1 cellular context compared by ENCODE assay signal in the genomic region with DNA sequence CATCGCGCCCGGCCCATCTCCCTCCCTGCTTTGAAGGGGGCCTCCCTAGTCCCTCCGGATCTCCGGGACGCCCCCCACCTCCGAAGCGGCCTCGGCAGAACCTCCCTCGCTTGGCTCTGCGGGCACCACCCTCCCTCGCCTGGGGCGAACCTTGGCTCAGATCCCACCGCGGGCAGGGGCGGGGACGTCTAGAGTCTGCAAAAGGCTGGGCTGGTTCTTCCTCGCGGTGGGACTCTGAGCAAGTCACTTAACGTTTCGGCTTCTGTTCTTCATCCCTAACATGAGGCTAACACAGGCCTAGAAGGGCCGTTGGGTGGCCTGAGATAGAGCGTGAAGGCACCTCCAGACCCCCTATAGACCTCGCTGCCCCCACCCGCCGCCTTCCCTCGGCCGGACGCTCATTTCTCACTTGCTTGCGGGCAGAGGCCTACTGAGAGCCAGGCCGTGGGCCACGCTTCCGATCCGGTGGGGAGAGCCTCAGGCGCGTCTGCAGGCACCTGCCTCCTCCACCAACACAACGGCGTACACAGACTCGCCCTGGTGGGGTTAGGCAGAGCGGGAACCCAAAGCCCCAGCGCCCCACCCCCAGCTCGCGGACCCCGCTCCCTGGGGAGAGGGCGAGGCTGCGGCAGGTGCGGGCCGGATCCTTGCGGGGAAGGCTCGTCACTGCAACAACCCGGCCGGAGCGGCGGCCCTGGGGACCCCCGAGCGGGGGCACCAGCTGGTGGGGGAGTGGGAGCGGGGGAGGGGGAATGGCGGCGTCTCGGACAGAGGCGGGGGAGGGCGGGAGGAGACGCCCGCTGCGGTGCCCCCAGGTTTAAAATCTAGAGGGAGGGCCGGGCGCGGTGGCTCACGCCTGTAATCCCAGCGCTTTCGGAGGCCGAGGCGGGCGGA.
TF ChIP-seq lines count a peak whose summit lies in the region.

No MANE protein-coding gene starts in this region.

TF ChIP-seq in K562, 482 proteins besides CTCF, POLR2A, EP300 and RAD21 (continued from another document):
- TF ChIP-seq, protein P1, sequence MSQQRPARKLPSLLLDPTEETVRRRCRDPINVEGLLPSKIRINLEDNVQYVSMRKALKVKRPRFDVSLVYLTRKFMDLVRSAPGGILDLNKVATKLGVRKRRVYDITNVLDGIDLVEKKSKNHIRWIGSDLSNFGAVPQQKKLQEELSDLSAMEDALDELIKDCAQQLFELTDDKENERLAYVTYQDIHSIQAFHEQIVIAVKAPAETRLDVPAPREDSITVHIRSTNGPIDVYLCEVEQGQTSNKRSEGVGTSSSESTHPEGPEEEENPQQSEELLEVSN (IDR thresholded peaks at IDR 0.05; ENCODE audit: borderline replicate concordance in 1 of 2, extremely low read depth in 1 of 2, insufficient read depth in 1 of 2, insufficient read length in 1 of 2, low read depth in 1 of 2, low read length in 1 of 2, poor library complexity in 1 of 2, severe bottlenecking in 1 of 2): peak in 1 of 2 experiments; percentile 21
- TF ChIP-seq ZBTB7A (IDR thresholded peaks at IDR 0.05; ENCODE audit: borderline replicate concordance, control insufficient read depth, low read depth, low read length) (peak; percentile 74), POLR2G (IDR thresholded peaks at IDR 0.05; ENCODE audit: low read depth, low read length) (peak; percentile 45; the same call in 1 of the 2 replicates), SRSF1 (IDR thresholded peaks at IDR 0.05; ENCODE audit: low read depth, low read length) (no peak), FOXK1 (CRISPR knock-in tag; IDR thresholded peaks at IDR 0.05; ENCODE audit: borderline replicate concordance) (no peak), CEBPG (CRISPR knock-in tag; IDR thresholded peaks at IDR 0.05) (no peak), CEBPG (tag; conservative IDR thresholded peaks at IDR 0.05 in 1 of 2, IDR thresholded peaks at IDR 0.05 in 1 of 2) (no peak), ZNF655 (CRISPR knock-in tag; IDR thresholded peaks at IDR 0.05) (no peak)
- TF ChIP-seq, protein P2, sequence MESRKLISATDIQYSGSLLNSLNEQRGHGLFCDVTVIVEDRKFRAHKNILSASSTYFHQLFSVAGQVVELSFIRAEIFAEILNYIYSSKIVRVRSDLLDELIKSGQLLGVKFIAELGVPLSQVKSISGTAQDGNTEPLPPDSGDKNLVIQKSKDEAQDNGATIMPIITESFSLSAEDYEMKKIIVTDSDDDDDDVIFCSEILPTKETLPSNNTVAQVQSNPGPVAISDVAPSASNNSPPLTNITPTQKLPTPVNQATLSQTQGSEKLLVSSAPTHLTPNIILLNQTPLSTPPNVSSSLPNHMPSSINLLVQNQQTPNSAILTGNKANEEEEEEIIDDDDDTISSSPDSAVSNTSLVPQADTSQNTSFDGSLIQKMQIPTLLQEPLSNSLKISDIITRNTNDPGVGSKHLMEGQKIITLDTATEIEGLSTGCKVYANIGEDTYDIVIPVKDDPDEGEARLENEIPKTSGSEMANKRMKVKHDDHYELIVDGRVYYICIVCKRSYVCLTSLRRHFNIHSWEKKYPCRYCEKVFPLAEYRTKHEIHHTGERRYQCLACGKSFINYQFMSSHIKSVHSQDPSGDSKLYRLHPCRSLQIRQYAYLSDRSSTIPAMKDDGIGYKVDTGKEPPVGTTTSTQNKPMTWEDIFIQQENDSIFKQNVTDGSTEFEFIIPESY (CRISPR knock-in tag; IDR thresholded peaks at IDR 0.05): peak; percentile 28; the same call in 1 of the 2 replicates
